Comparison of ENCODE assay signal across 8 cellular contexts in genomic region chr2:142989276-142990204, GRCh38.
A peak's percentile ranks its signal among the peaks of the same experiment; 100 is the strongest.
DNase-seq lines count a peak whose midpoint lies in the region; ATAC-seq, FAIRE-seq and TF ChIP-seq lines count a peak whose summit lies in the region.

No MANE protein-coding gene starts in this region.

- TF ChIP-seq CTCF in A549 (IDR thresholded peaks at IDR 0.05) (peak; percentile 65), GM12872 (IDR thresholded peaks at IDR 0.05; ENCODE audit: insufficient read depth, low read depth, low read length) (peak; percentile 46; the same call in 2 of the 3 replicates), ascending aorta (IDR thresholded peaks at IDR 0.05) (peak in 2 of 3 experiments; percentile 48 to 51), left lung (IDR thresholded peaks at IDR 0.05) (peak in 1 of 2 donors; percentile 52)

- H3K27ac Mint-ChIP-seq in stimulated activated naive CD8-positive, alpha-beta T cell treated with anti-CD3 and anti-CD28 coated beads, Interleukin-15, amount 100 ng/mL, for 72 hours = no peak overlapping the region

- no peak for TF ChIP-seq EP300 in A549 (IDR thresholded peaks at IDR 0.05)

- WGBS in A549 (ENCODE audit: missing lambda C conversion rate) = 30% methylated on average over 5 of the region's 5 CpGs

- H3K4me3 Mint-ChIP-seq in stimulated activated naive CD8-positive, alpha-beta T cell treated with anti-CD3 and anti-CD28 coated beads, Interleukin-15, amount 100 ng/mL, for 72 hours = no peak overlapping the region

- H3K9me3 ChIP-seq in A549 (no peaks in the 10 kb centered on the region), ascending aorta (no peaks in the 10 kb centered on the region), left lung (no peaks in the 10 kb centered on the region)

- TF ChIP-seq POLR2A in A549 (IDR thresholded peaks at IDR 0.05; ENCODE audit: low read length) = no peak

- no peak for FAIRE-seq in A549 (lab: Jason Lieb, UNC)

- H3K27me3 ChIP-seq in ascending aorta (no peaks in the 10 kb centered on the region), left lung (no peaks in the 10 kb centered on the region)

- intact Hi-C loops in ascending aorta (cut with DNase I) = no loop called here
- intact Hi-C loops in left lung (cut with DNase I) = loop anchor here in 1 of 2 donors (10.0 kb wide), 1 partner anchor 305 kb away; no protein-coding TSS in a partner anchor

- peak; percentile 6 to 68 for DNase-seq in A549 (ENCODE audit: low read depth in 1 of 2, low spot score in 1 of 2)
- peak; percentile 18 for DNase-seq in NCI-H1694 (lab: John Stamatoyannopoulos, UW)
- no peak for DNase-seq in ascending aorta (ENCODE audit: low spot score in 2 of 2)
- DNase-seq in left lung = no peak
- DNase-seq in HK-2 (ENCODE audit: unreplicated experiment) = no peak
- no peak for DNase-seq in stimulated activated naive CD8-positive, alpha-beta T cell treated with anti-CD3 and anti-CD28 coated beads, Interleukin-15, amount 100 ng/mL, for 72 hours

- no peaks in the 10 kb centered on the region for H3K36me3 ChIP-seq in ascending aorta
- H3K36me3 ChIP-seq in left lung = no peaks in the 10 kb centered on the region

- H3K9me3 Mint-ChIP-seq in stimulated activated naive CD8-positive, alpha-beta T cell treated with anti-CD3 and anti-CD28 coated beads, Interleukin-15, amount 100 ng/mL, for 72 hours = no peaks in the 10 kb centered on the region

- no peaks in the 10 kb centered on the region for H3K4me1 Mint-ChIP-seq in stimulated activated naive CD8-positive, alpha-beta T cell treated with anti-CD3 and anti-CD28 coated beads, Interleukin-15, amount 100 ng/mL, for 72 hours

- H3K27me3 Mint-ChIP-seq in stimulated activated naive CD8-positive, alpha-beta T cell treated with anti-CD3 and anti-CD28 coated beads, Interleukin-15, amount 100 ng/mL, for 72 hours = no peaks in the 10 kb centered on the region

- no peak overlapping the region for H3K4me3 ChIP-seq in A549
- H3K4me3 ChIP-seq in ascending aorta = no peak overlapping the region
- no peak overlapping the region for H3K4me3 ChIP-seq in left lung

- CTCF ChIA-PET in A549 (lab: Yijun Ruan, JAX) = interaction anchor here (0.5 to 2.6 kb wide), 10 partner anchors 9 to 560 kb away, joined by 3 to 11 read pairs (median 3); partner anchors contain the start of gene KYNU

- peak overlapping the region; percentile 15; the same call in 1 of the 3 replicates for H3K4me2 ChIP-seq in A549

- peaks cover 50% of the 10 kb centered on the region for H3K4me1 ChIP-seq in A549
- H3K4me1 ChIP-seq in ascending aorta = no peaks in the 10 kb centered on the region
- H3K4me1 ChIP-seq in left lung = peaks cover 0 to 5% of the 10 kb centered on the region in 2 donors

- H3K27ac ChIP-seq in A549 (peak overlapping the region in 1 of 2 experiments; percentile 33; a peak in 1 of 6 replicates), ascending aorta (no peak overlapping the region), left lung (no peak overlapping the region)

- peak; percentile 57 to 66 for TF ChIP-seq RAD21 in A549 (conservative IDR thresholded peaks at IDR 0.05 in 1 of 2, IDR thresholded peaks at IDR 0.05 in 1 of 2)

- POLR2A ChIA-PET in A549 (lab: Yijun Ruan, JAX) = interaction anchor here (0.5 kb wide), 1 partner anchor 58 kb away, joined by 11 read pairs; no protein-coding TSS in a partner anchor

- ATAC-seq in A549 (peak; percentile 80 to 84; a peak in 5 of 6 replicates), HG02623 (IDR thresholded peaks at IDR 0.05; ENCODE audit: unreplicated experiment) (peak; percentile 70), left lung (peak; percentile 70)
- no peak for ATAC-seq in stimulated activated naive CD8-positive, alpha-beta T cell treated with anti-CD3 and anti-CD28 coated beads, Interleukin-15, amount 100 ng/mL, for 72 hours

TF ChIP-seq in A549, 52 proteins besides CTCF, POLR2A, EP300 and RAD21:
- TF ChIP-seq SMC3 (IDR thresholded peaks at IDR 0.05) (peak; percentile 55), RFX5 (IDR thresholded peaks at IDR 0.05) (no peak)

Comparison
In these comparisons a context has a peak if more than half of its experiments do, and no peak if none do; other contexts are left out.
1. DNase-seq: peak in A549 (2 of 2) and NCI-H1694 (single experiment); none in ascending aorta (0 of 2), left lung (0 of 2), HK-2 (single experiment) and stimulated activated naive CD8-positive, alpha-beta T cell treated with anti-CD3 and anti-CD28 coated beads, Interleukin-15, amount 100 ng/mL, for 72 hours (0 of 2).